ENCODE assay signal across 2 cellular contexts in genomic region chr22:44323140-44323790, GRCh38. TPM values are rescaled to one million over a fixed set of nuclear protein-coding genes. Genes with fewer than 3 reads are reported as not detected.
"Had no signal": no experiment of that assay in that cellular context is flagged by ENCODE, and none has a peak within 500 bp of the region (broad histone marks: within the 10 kb centered on the region; RNA-seq: fewer than 3 reads in every experiment).

No MANE protein-coding gene starts in this region.

RNA-seq across cellular contexts. Expression of gene SHISAL1, which starts 10.5 kb away (rescaled TPM):
- total RNA-seq: OCI-LY7, SJCRH30 had no signal
